ENCODE assay signal across 8 cellular contexts in genomic region chr16:28846080-28846932, GRCh38. TPM values are rescaled to one million over a fixed set of nuclear protein-coding genes. Genes with fewer than 3 reads are reported as not detected.
DNase-seq lines count a peak whose midpoint lies in the region; ATAC-seq and TF ChIP-seq lines count a peak whose summit lies in the region.

TUFM (minus strand) TSS chr16:28846348; CDS start chr16:28846269, 79 bp downstream.

- H3K4me1 ChIP-seq in heart right ventricle, result peaks cover 5 to 27% (median 23%) of the 10 kb centered on the region in 9 donors

- peak; percentile 92 for DNase-seq in NCI-H1436 treated with DMSO at 0.1 percent for 48 hours (lab: John Stamatoyannopoulos, UW)
- DNase-seq in T-helper 1 cell, result peak; percentile 96 to 99 (median 97)
- DNase-seq in amniotic epithelial cell (ENCODE audit: low read depth), result peak; percentile 98
- peak; percentile 98 to 99 for DNase-seq in heart right ventricle
- peak; percentile 99 for DNase-seq in posterior vena cava (ENCODE audit: low spot score)
- peak; percentile 98 for DNase-seq in ureter (ENCODE audit: low spot score)

- H3K27ac ChIP-seq in heart right ventricle, result peak within 1 kb of the TSS; percentile 48 to 90 (median 88)

- 0% methylated on average over 71 to 73 of the region's 73 CpGs for WGBS in heart right ventricle, 2 donors

- no peaks in the 10 kb centered on the region for H3K9me3 ChIP-seq in heart right ventricle

- intact Hi-C loops in heart right ventricle (cut with DNase I), result loop anchor here in 5 of 10 donors (1.0 to 5.0 kb wide), 5 partner anchors 17 to 101 kb away; partner anchors contain the start of genes SH2B1 (in 4 of the 5) and ATXN2L (in 1 of the 5)
- intact Hi-C loops in posterior vena cava (cut with DNase I), result no loop called here

- no peaks in the 10 kb centered on the region for H3K27me3 ChIP-seq in heart right ventricle

- TF ChIP-seq CTCF in GM12875 (IDR thresholded peaks at IDR 0.05; ENCODE audit: borderline replicate concordance, insufficient read depth, low read depth, low read length), result peak; percentile 84
- TF ChIP-seq CTCF in heart right ventricle (IDR thresholded peaks at IDR 0.05), result peak; percentile 34 to 86 (median 80)

- ATAC-seq in HG02840 (IDR thresholded peaks at IDR 0.05; ENCODE audit: low FRiP score, unreplicated experiment) (peak; percentile 85), heart right ventricle (peak; percentile 98 to 99 (median 99))

- H3K4me3 ChIP-seq in GM12875 (ENCODE audit: low read depth, low read length), result peak within 1 kb of the TSS; percentile 81
- H3K4me3 ChIP-seq in heart right ventricle, result peak within 1 kb of the TSS; percentile 79 to 94 (median 86)

- peaks cover 0 to 46% (median 31%) of the 10 kb centered on the region in 9 donors for H3K36me3 ChIP-seq in heart right ventricle

RNA-seq across cellular contexts. Expression of gene TUFM, which starts in this region (rescaled TPM):
- total RNA-seq in heart right ventricle (100 to 1,000 TPM; 193 to 250 (median 236) TPM), posterior vena cava (10 to 100 TPM; 74.4 to 76.2 TPM), ureter (150 TPM)
- polyA plus RNA-seq in heart right ventricle, result 100 to 1,000 TPM; 286 to 362 TPM

Comparison
In these comparisons a context has a peak if more than half of its experiments do, and no peak if none do; other contexts are left out.
1. Peak in every context shown above with its lines: DNase-seq, ATAC-seq, H3K4me3 ChIP-seq and H3K27ac ChIP-seq.